In genomic region chr2:181454990-181455520, GRCh38 we compare ENCODE assay signal across 18 cellular contexts. TPM values are rescaled to one million over a fixed set of nuclear protein-coding genes. Genes with fewer than 3 reads are reported as not detected.
DNase-seq lines count a peak whose midpoint lies in the region; ATAC-seq and TF ChIP-seq lines count a peak whose summit lies in the region.
"Had no signal": no experiment of that assay in that cellular context is flagged by ENCODE, and none has a peak within 500 bp of the region (broad histone marks: within the 10 kb centered on the region; RNA-seq: fewer than 3 reads in every experiment).

No MANE protein-coding gene starts in this region.

- no peaks in the 10 kb centered on the region; the same call in 1 of the 2 replicates for H3K36me3 ChIP-seq in OCI-LY1 (ENCODE audit: insufficient read depth, low read length)
- H3K36me3 ChIP-seq: lower lobe of right lung, prostate gland, tibial nerve had no signal

- H3K27me3 ChIP-seq in OCI-LY1 (ENCODE audit: insufficient read depth, low read length) (no peaks in the 10 kb centered on the region), right cardiac atrium (ENCODE audit: control insufficient read depth, insufficient read depth) (no peaks in the 10 kb centered on the region)

- ATAC-seq in SK-N-SH treated with all-trans-retinoic acid at 6 μM for 48 hours: no peak
- ATAC-seq in right cardiac atrium: no peak
- ATAC-seq: lower lobe of right lung, WTC11 had no signal

- H3K4me3 Mint-ChIP-seq in activated CD4-positive, alpha-beta T cell treated with anti-CD3 and anti-CD28 coated beads, Interleukin-2, amount 10 ng/mL, durations not matched to agents 7 days and 5 days: no peak overlapping the region
- H3K4me3 Mint-ChIP-seq in activated naive CD8-positive, alpha-beta T cell treated with anti-CD3 and anti-CD28 coated beads for 36 hours: peak overlapping the region; percentile 5
- peak overlapping the region; percentile 53 for H3K4me3 Mint-ChIP-seq in stimulated activated naive CD8-positive, alpha-beta T cell treated with anti-CD3 and anti-CD28 coated beads, Interleukin-15, Interleukin-2, amounts not matched to agents 100 ng/mL and 50 ng/mL, for 24 hours
- H3K4me3 Mint-ChIP-seq: WTC11 had no signal

- H3K79me2 ChIP-seq in OCI-LY1 (ENCODE audit: insufficient read depth, low read length): peaks cover 24% of the 10 kb centered on the region

- intact Hi-C loops in right cardiac atrium (cut with DNase I): no loop called here

- H3K9me3 ChIP-seq in OCI-LY1 (ENCODE audit: low read length) (no peaks in the 10 kb centered on the region), right cardiac atrium (ENCODE audit: control insufficient read depth, low read length) (no peaks in the 10 kb centered on the region)
- H3K9me3 ChIP-seq: lower lobe of right lung, prostate gland, tibial nerve had no signal

- H3K4me1 ChIP-seq in OCI-LY1 (ENCODE audit: insufficient read depth, low read length, severe bottlenecking): peaks cover 39% of the 10 kb centered on the region
- no peaks in the 10 kb centered on the region for H3K4me1 ChIP-seq in right cardiac atrium (ENCODE audit: control insufficient read depth, insufficient read depth, low read length)
- H3K4me1 ChIP-seq: prostate gland had no signal

- 79% methylated on average over 4 of the region's 4 CpGs for WGBS in right cardiac atrium

- H3K36me3 Mint-ChIP-seq in activated CD4-positive, alpha-beta T cell treated with anti-CD3 and anti-CD28 coated beads, Interleukin-2, amount 10 ng/mL, durations not matched to agents 7 days and 5 days (ENCODE audit: low read depth): peaks cover 29% of the 10 kb centered on the region
- H3K36me3 Mint-ChIP-seq in activated naive CD8-positive, alpha-beta T cell treated with anti-CD3 and anti-CD28 coated beads for 36 hours: peaks cover 25% of the 10 kb centered on the region
- peaks cover 19% of the 10 kb centered on the region for H3K36me3 Mint-ChIP-seq in stimulated activated naive CD8-positive, alpha-beta T cell treated with anti-CD3 and anti-CD28 coated beads, Interleukin-15, Interleukin-2, amounts not matched to agents 100 ng/mL and 50 ng/mL, for 24 hours (ENCODE audit: low read depth)
- H3K36me3 Mint-ChIP-seq: WTC11 had no signal

- no peak overlapping the region for H3K4me2 ChIP-seq in OCI-LY1 (ENCODE audit: low read length)
- H3K4me2 ChIP-seq: smooth muscle cell had no signal

- H3K4me3 ChIP-seq in OCI-LY1 (ENCODE audit: low read depth, low read length, poor library complexity, severe bottlenecking): no peak overlapping the region
- no peak overlapping the region for H3K4me3 ChIP-seq in right cardiac atrium (ENCODE audit: low read length)
- H3K4me3 ChIP-seq: lower lobe of right lung, prostate gland, smooth muscle cell, tibial nerve had no signal

- no peak overlapping the region for H3K9ac ChIP-seq in OCI-LY1 (ENCODE audit: low read length)

- no peak for TF ChIP-seq CTCF in OCI-LY1 (IDR thresholded peaks at IDR 0.05; ENCODE audit: low read length)

- H3F3A ChIP-seq in OCI-LY1 (ENCODE audit: insufficient read depth, low read length): no peaks in the 10 kb centered on the region

- H3K27me3 Mint-ChIP-seq in activated CD4-positive, alpha-beta T cell treated with anti-CD3 and anti-CD28 coated beads, Interleukin-2, amount 10 ng/mL, durations not matched to agents 7 days and 5 days: no peaks in the 10 kb centered on the region
- H3K27me3 Mint-ChIP-seq in activated naive CD8-positive, alpha-beta T cell treated with anti-CD3 and anti-CD28 coated beads for 36 hours: no peaks in the 10 kb centered on the region
- H3K27me3 Mint-ChIP-seq in stimulated activated naive CD8-positive, alpha-beta T cell treated with anti-CD3 and anti-CD28 coated beads, Interleukin-15, Interleukin-2, amounts not matched to agents 100 ng/mL and 50 ng/mL, for 24 hours: no peaks in the 10 kb centered on the region

- H3K27ac ChIP-seq in OCI-LY1 (ENCODE audit: low read depth, low read length, poor library complexity, severe bottlenecking): peak overlapping the region; percentile 98
- H3K27ac ChIP-seq in right cardiac atrium (ENCODE audit: low read length): no peak overlapping the region
- H3K27ac ChIP-seq: C4-2B, lower lobe of right lung, prostate gland, tibial nerve had no signal

- H4K20me1 ChIP-seq in OCI-LY1 (ENCODE audit: insufficient read depth, low read length): no peaks in the 10 kb centered on the region

- no peaks in the 10 kb centered on the region for H3K9me2 ChIP-seq in OCI-LY1 (ENCODE audit: low read depth, low read length)

- POLR2A ChIA-PET in activated CD4-positive, alpha-beta T cell treated with anti-CD3 and anti-CD28 coated beads, Interleukin-2, amount 10 ng/mL, durations not matched to agents 7 days and 5 days (lab: Charles Lee): interaction anchor here (0.7 kb wide), 1 partner anchor 17 kb away, joined by 5 read pairs; no protein-coding TSS in a partner anchor

- H3K27ac Mint-ChIP-seq in activated CD4-positive, alpha-beta T cell treated with anti-CD3 and anti-CD28 coated beads, Interleukin-2, amount 10 ng/mL, durations not matched to agents 7 days and 5 days: peak overlapping the region; percentile 97
- H3K27ac Mint-ChIP-seq in activated naive CD8-positive, alpha-beta T cell treated with anti-CD3 and anti-CD28 coated beads for 36 hours: peak overlapping the region; percentile 92
- H3K27ac Mint-ChIP-seq in stimulated activated naive CD8-positive, alpha-beta T cell treated with anti-CD3 and anti-CD28 coated beads, Interleukin-15, Interleukin-2, amounts not matched to agents 100 ng/mL and 50 ng/mL, for 24 hours: peak overlapping the region; percentile 90
- H3K27ac Mint-ChIP-seq: WTC11 had no signal

- H3K4me1 Mint-ChIP-seq in activated CD4-positive, alpha-beta T cell treated with anti-CD3 and anti-CD28 coated beads, Interleukin-2, amount 10 ng/mL, durations not matched to agents 7 days and 5 days: peaks cover 33% of the 10 kb centered on the region
- peaks cover 38% of the 10 kb centered on the region for H3K4me1 Mint-ChIP-seq in activated naive CD8-positive, alpha-beta T cell treated with anti-CD3 and anti-CD28 coated beads for 36 hours
- peaks cover 36% of the 10 kb centered on the region for H3K4me1 Mint-ChIP-seq in stimulated activated naive CD8-positive, alpha-beta T cell treated with anti-CD3 and anti-CD28 coated beads, Interleukin-15, Interleukin-2, amounts not matched to agents 100 ng/mL and 50 ng/mL, for 24 hours (ENCODE audit: low read depth)

- no peak for DNase-seq in activated CD4-positive, alpha-beta T cell treated with anti-CD3 and anti-CD28 coated beads, Interleukin-2, amount 10 ng/mL, durations not matched to agents 7 days and 5 days
- DNase-seq in activated CD4-positive, alpha-beta T cell treated with anti-CD3 and anti-CD28 coated beads for 1 hour: no peak
- no peak for DNase-seq in activated naive CD8-positive, alpha-beta T cell treated with anti-CD3 and anti-CD28 coated beads for 36 hours
- DNase-seq in right cardiac atrium: no peak
- no peak for DNase-seq in NCI-H510A (lab: John Stamatoyannopoulos, UW)
- DNase-seq: lower lobe of right lung, NCI-H1694 treated with DMSO at 0.1 percent for 48 hours, NCI-H226, Right ventricle myocardium superior had no signal

- peak overlapping the region; percentile 51; the same call in 1 of the 2 replicates for H2AFZ ChIP-seq in OCI-LY1 (ENCODE audit: low read length)

- H3K9me3 Mint-ChIP-seq in activated CD4-positive, alpha-beta T cell treated with anti-CD3 and anti-CD28 coated beads, Interleukin-2, amount 10 ng/mL, durations not matched to agents 7 days and 5 days: peaks cover 4% of the 10 kb centered on the region
- peaks cover under 1% of the 10 kb centered on the region for H3K9me3 Mint-ChIP-seq in activated naive CD8-positive, alpha-beta T cell treated with anti-CD3 and anti-CD28 coated beads for 36 hours
- no peaks in the 10 kb centered on the region for H3K9me3 Mint-ChIP-seq in stimulated activated naive CD8-positive, alpha-beta T cell treated with anti-CD3 and anti-CD28 coated beads, Interleukin-15, Interleukin-2, amounts not matched to agents 100 ng/mL and 50 ng/mL, for 24 hours
- H3K9me3 Mint-ChIP-seq: WTC11 had no signal

- CTCF ChIA-PET in activated CD4-positive, alpha-beta T cell treated with anti-CD3 and anti-CD28 coated beads, Interleukin-2, amount 10 ng/mL, durations not matched to agents 7 days and 5 days (lab: Charles Lee): interaction anchor here (0.8 to 2.4 kb wide), 9 partner anchors 10 to 351 kb away, joined by 3 to 10 read pairs (median 3); no protein-coding TSS in a partner anchor

TF ChIP-seq in SK-N-SH treated with all-trans-retinoic acid at 6 μM for 48 hours, 23 proteins besides CTCF, POLR2A, EP300 and RAD21 (continues in another document):
- TF ChIP-seq ARNTL (CRISPR knock-in tag; IDR thresholded peaks at IDR 0.05; ENCODE audit: borderline replicate concordance, low read depth): no peak
- no peak for TF ChIP-seq CREB5 (CRISPR knock-in tag; IDR thresholded peaks at IDR 0.05; ENCODE audit: low read depth)
- no peak for TF ChIP-seq OSR1 (CRISPR knock-in tag; IDR thresholded peaks at IDR 0.05)
- no peak for TF ChIP-seq BACH2 (CRISPR knock-in tag; IDR thresholded peaks at IDR 0.05; ENCODE audit: borderline replicate concordance)
- TF ChIP-seq TCF4 (CRISPR knock-in tag; IDR thresholded peaks at IDR 0.05; ENCODE audit: borderline replicate concordance): no peak
- no peak for TF ChIP-seq ZNF70 (CRISPR knock-in tag; IDR thresholded peaks at IDR 0.05)
- no peak for TF ChIP-seq ZC3H10 (CRISPR knock-in tag; IDR thresholded peaks at IDR 0.05)

RNA-seq across cellular contexts. Expression of gene ITGA4, which starts 2.1 kb away (rescaled TPM):
- 100 to 1,000 TPM; 160 to 163 TPM for total RNA-seq in activated CD4-positive, alpha-beta T cell treated with anti-CD3 and anti-CD28 coated beads, Interleukin-2, amount 10 ng/mL, durations not matched to agents 7 days and 5 days
- total RNA-seq in activated naive CD8-positive, alpha-beta T cell treated with anti-CD3 and anti-CD28 coated beads for 36 hours: 10 to 100 TPM; 71.9 to 74.8 TPM
- 1 to 10 TPM; 1.1 to 2.3 (median 1.8) TPM for total RNA-seq in right cardiac atrium
- 0.27 TPM for polyA plus RNA-seq in right cardiac atrium
- total RNA-seq: HT-29 had no signal

Comparison
In these comparisons a context has a peak if more than half of its experiments do, and no peak if none do; other contexts are left out.
1. RNA of gene ITGA4, which starts 2.1 kb away (total RNA-seq): 160 to 163 TPM in activated CD4-positive, alpha-beta T cell treated with anti-CD3 and anti-CD28 coated beads, Interleukin-2, amount 10 ng/mL, durations not matched to agents 7 days and 5 days and 71.9 to 74.8 TPM in activated naive CD8-positive, alpha-beta T cell treated with anti-CD3 and anti-CD28 coated beads for 36 hours; 1.1 to 2.3 TPM in right cardiac atrium; every median in the first group is over 10 times any median in the second.
2. Peak in every context shown above with its lines, with median percentiles within 50 percentile points of each other: H3K27ac Mint-ChIP-seq.